In the genomic region with DNA sequence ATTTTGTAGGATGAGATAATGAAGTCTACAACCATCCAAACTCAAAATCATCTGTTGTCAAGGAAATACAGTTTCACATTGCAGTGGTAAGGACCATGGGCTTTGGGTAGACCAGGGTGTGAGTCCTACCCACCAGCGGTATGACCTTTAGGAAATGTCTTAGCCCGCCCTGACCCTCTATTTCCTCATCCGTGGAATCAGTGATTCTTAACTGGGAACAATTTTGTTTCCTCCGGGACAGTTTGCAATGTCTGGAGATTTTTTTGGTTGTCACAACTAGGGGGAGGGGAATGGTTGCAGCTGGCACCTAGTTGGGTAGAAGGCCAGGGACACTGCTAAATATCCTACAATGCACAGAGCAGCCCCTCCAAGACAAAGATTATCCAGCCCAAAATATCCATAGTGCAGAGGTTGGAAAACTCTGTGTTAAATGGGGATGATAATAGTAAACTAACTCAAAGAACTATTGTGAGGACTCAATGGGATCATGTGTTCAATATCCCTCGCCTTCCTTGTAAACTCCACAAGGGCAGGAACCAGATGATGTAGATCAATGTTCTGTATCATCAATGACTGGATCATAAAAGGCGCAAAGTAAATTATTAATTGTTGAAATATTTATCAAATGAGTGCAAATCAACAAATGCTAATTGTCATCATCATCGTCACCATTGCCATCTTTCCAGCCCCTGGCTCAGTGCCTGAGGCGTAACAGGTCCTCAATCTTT, we compare ENCODE assay signal across 14 cellular contexts. TPM values are rescaled to one million over a fixed set of nuclear protein-coding genes. Genes with fewer than 3 reads are reported as not detected.
DNase-seq lines count a peak whose midpoint lies in the region; ATAC-seq, FAIRE-seq and TF ChIP-seq lines count a peak whose summit lies in the region.
"Had no signal": no experiment of that assay in that cellular context is flagged by ENCODE, and none has a peak within 500 bp of the region (broad histone marks: within the 10 kb centered on the region; RNA-seq: fewer than 3 reads in every experiment).

No MANE protein-coding gene starts in this region.

- no peak overlapping the region for H3K4me2 ChIP-seq in GM23338
- H3K4me2 ChIP-seq in mammary epithelial cell (ENCODE audit: insufficient read depth, low read depth, low read length) = peak overlapping the region; percentile 71
- H3K4me2 ChIP-seq in mesenchymal stem cell (ENCODE audit: low read length, poor library complexity, severe bottlenecking) = no peak overlapping the region
- H3K4me2 ChIP-seq in skeletal muscle satellite cell (ENCODE audit: low read length) = peak overlapping the region; percentile 73

- H3K4me1 Mint-ChIP-seq in GM23338 = peaks cover 15% of the 10 kb centered on the region

- H2AK5ac ChIP-seq in mesenchymal stem cell (ENCODE audit: low read length, severe bottlenecking) = peak overlapping the region; percentile 69

- no peak overlapping the region for H3K27ac Mint-ChIP-seq in GM23338

- TF ChIP-seq CTCF in GM23338 (conservative IDR thresholded peaks at IDR 0.05; ENCODE audit: low read depth in 2 of 2) = no peak
- TF ChIP-seq CTCF in mammary epithelial cell (conservative IDR thresholded peaks at IDR 0.05 in 1 of 2, IDR thresholded peaks at IDR 0.05 in 1 of 2; ENCODE audit: extremely low read depth in 1 of 2, insufficient read depth in 1 of 2, low read depth in 1 of 2, low read length in 2 of 2) = no peak

- H3K27ac ChIP-seq in GM23338 (ENCODE audit: low read depth) (no peak overlapping the region), mammary epithelial cell (ENCODE audit: insufficient read depth, low read depth, low read length) (no peak overlapping the region), mesenchymal stem cell (ENCODE audit: low read length, poor library complexity, severe bottlenecking) (peak overlapping the region; percentile 70)
- H3K27ac ChIP-seq: VCaP had no signal

- in situ Hi-C loops in mammary epithelial cell (cut with MboI; ENCODE audit: low sequenced_read_pairs in 2 of 2) = loop anchor here in 1 of 2 donors (10.0 kb wide), 1 partner anchor 116 kb away; no protein-coding TSS in a partner anchor

- no peaks in the 10 kb centered on the region for H4K20me1 ChIP-seq in GM23338 (replicated peaks; ENCODE audit: insufficient read depth)
- no peaks in the 10 kb centered on the region for H4K20me1 ChIP-seq in mammary epithelial cell (ENCODE audit: insufficient read depth, low read length)

- no peak overlapping the region for H3K9ac ChIP-seq in mammary epithelial cell (ENCODE audit: insufficient read depth, low read length)
- H3K9ac ChIP-seq in mesenchymal stem cell (ENCODE audit: low read length) = peak overlapping the region; percentile 54
- peak overlapping the region; percentile 56 for H3K9ac ChIP-seq in skeletal muscle satellite cell (ENCODE audit: low read depth, low read length)

- H2BK120ac ChIP-seq in mesenchymal stem cell (ENCODE audit: low read depth, low read length) = no peak overlapping the region

- no peaks in the 10 kb centered on the region for H3K9me3 ChIP-seq in mammary epithelial cell (replicated peaks; ENCODE audit: insufficient read depth, low read length)
- H3K9me3 ChIP-seq in mesenchymal stem cell (ENCODE audit: control insufficient read depth, low read length) = no peaks in the 10 kb centered on the region
- no peaks in the 10 kb centered on the region for H3K9me3 ChIP-seq in skeletal muscle satellite cell (replicated peaks; ENCODE audit: low read length)

- no peak overlapping the region for H2BK15ac ChIP-seq in mesenchymal stem cell (ENCODE audit: low read depth, poor library complexity, severe bottlenecking)

- H3K9me3 Mint-ChIP-seq in GM23338 = no peaks in the 10 kb centered on the region

- H3K4me1 ChIP-seq in GM23338 (ENCODE audit: insufficient read depth) (no peaks in the 10 kb centered on the region), mammary epithelial cell (ENCODE audit: insufficient read depth, low read length) (peaks cover 31% of the 10 kb centered on the region), mesenchymal stem cell (ENCODE audit: control insufficient read depth, insufficient read depth, low read depth, low read length) (peaks cover 10% of the 10 kb centered on the region), skeletal muscle satellite cell (ENCODE audit: control insufficient read depth, insufficient read depth, low read length) (peaks cover 29% of the 10 kb centered on the region)

- WGBS in mammary epithelial cell (ENCODE audit: low coverage, missing lambda C conversion rate) = 83% methylated on average over 8 of the region's 8 CpGs
- WGBS in mesenchymal stem cell = 97% methylated on average over 4 of the region's 8 CpGs

- no peak for DNase-seq in GM23338 (ENCODE audit: low spot score)
- DNase-seq in mammary epithelial cell = no peak
- DNase-seq in mesenchymal stem cell = no peak
- no peak for DNase-seq in GM19239 (ENCODE audit: insufficient read length, low spot score)
- no peak for DNase-seq in stimulated activated CD4-positive, alpha-beta T cell treated with anti-CD3 and anti-CD28 coated beads, Interleukin-2, amount 100 ng/mL, for 24 hours
- DNase-seq in nucleus accumbens (lab: John Stamatoyannopoulos, UW) = no peak
- DNase-seq in RPMI8226 = no peak
- DNase-seq: DND-41, NCI-H510A treated with DMSO at 0.1 percent for 48 hours, SHP77 treated with DMSO at 0.1 percent for 48 hours had no signal

- H2AFZ ChIP-seq in GM23338 (peak overlapping the region; percentile 85; the same call in 1 of the 2 replicates), mammary epithelial cell (ENCODE audit: low read depth, low read length) (peak overlapping the region; percentile 40), mesenchymal stem cell (ENCODE audit: low read depth, low read length) (no peak overlapping the region)

- H3K79me1 ChIP-seq in mesenchymal stem cell (replicated peaks; ENCODE audit: low read length, poor library complexity, severe bottlenecking) = no peaks in the 10 kb centered on the region

- peak overlapping the region; percentile 24 to 70 for H3K4ac ChIP-seq in mesenchymal stem cell (ENCODE audit: low read depth in 1 of 2, low read length in 2 of 2)

- H3K36me3 ChIP-seq in GM23338 (ENCODE audit: insufficient read depth) (no peaks in the 10 kb centered on the region), mammary epithelial cell (ENCODE audit: insufficient read depth, low read length) (no peaks in the 10 kb centered on the region), mesenchymal stem cell (ENCODE audit: control insufficient read depth in 1 of 2, insufficient read depth in 2 of 2, low read depth in 1 of 2, low read length in 2 of 2) (no peaks in the 10 kb centered on the region), skeletal muscle satellite cell (ENCODE audit: insufficient read depth, low read length) (no peaks in the 10 kb centered on the region)
- H3K36me3 ChIP-seq: HAP-1 had no signal

- H4K91ac ChIP-seq in mesenchymal stem cell (ENCODE audit: low read length) = peak overlapping the region; percentile 21

- no peak for ATAC-seq in GM23338
- ATAC-seq: GM12878 had no signal

- H3K4me3 ChIP-seq in GM23338 = no peak overlapping the region
- no peak overlapping the region for H3K4me3 ChIP-seq in mammary epithelial cell (replicated peaks in 1 of 3; ENCODE audit: insufficient read depth in 1 of 3, low read depth in 2 of 3, low read length in 3 of 3)
- peak overlapping the region in 1 of 2 experiments; percentile 41 for H3K4me3 ChIP-seq in mesenchymal stem cell (ENCODE audit: insufficient read depth in 1 of 2, low read depth in 1 of 2, low read length in 2 of 2)
- peak overlapping the region; percentile 37 for H3K4me3 ChIP-seq in skeletal muscle satellite cell (ENCODE audit: low read length)
- H3K4me3 ChIP-seq: GM12878, HAP-1 had no signal

- H3K79me2 ChIP-seq in GM23338 (replicated peaks; ENCODE audit: insufficient read depth) = no peaks in the 10 kb centered on the region
- no peaks in the 10 kb centered on the region for H3K79me2 ChIP-seq in mammary epithelial cell (ENCODE audit: insufficient read depth, low read length)

- H3K36me3 Mint-ChIP-seq in GM23338 (ENCODE audit: low read depth) = no peaks in the 10 kb centered on the region

- FAIRE-seq in GM19239 (lab: Jason Lieb, UNC) = no peak
- FAIRE-seq: GM12878 had no signal

- CTCF ChIA-PET in mammary epithelial cell (lab: Charles Lee; ENCODE audit: low non-redundant PET) = interaction anchor here (0.5 kb wide), 1 partner anchor 323 kb away, joined by 9 read pairs; no protein-coding TSS in a partner anchor

- H3K27me3 Mint-ChIP-seq in GM23338 (ENCODE audit: insufficient read depth, low read depth, poor library complexity) = peaks cover 11% of the 10 kb centered on the region

- no peak overlapping the region for H3K23ac ChIP-seq in mesenchymal stem cell (ENCODE audit: low read length in 2 of 2)

- H3K9me2 ChIP-seq in GM23338 (ENCODE audit: insufficient read depth) = no peaks in the 10 kb centered on the region

- H3K14ac ChIP-seq in mesenchymal stem cell (ENCODE audit: low read length in 2 of 2) = no peak overlapping the region

- dilution Hi-C loops in mammary epithelial cell (cut with HindIII; ENCODE audit: low sequenced_read_pairs) = no loop called here

- intact Hi-C loops in mammary epithelial cell (cut with micrococcal nuclease) = no loop called here

- H3F3A ChIP-seq in GM23338 (replicated peaks; ENCODE audit: low read depth) = no peaks in the 10 kb centered on the region

- no peak overlapping the region for H2BK5ac ChIP-seq in mesenchymal stem cell (ENCODE audit: low read depth, low read length, poor library complexity, severe bottlenecking)

- H3K4me3 Mint-ChIP-seq in GM23338 = no peak overlapping the region

- no peak overlapping the region for H4K8ac ChIP-seq in mesenchymal stem cell (ENCODE audit: low read length)

- peak overlapping the region in 1 of 2 experiments; percentile 38 for H2BK12ac ChIP-seq in mesenchymal stem cell (ENCODE audit: low read length in 2 of 2)

- peak overlapping the region in 1 of 2 experiments; percentile 28 for H3K18ac ChIP-seq in mesenchymal stem cell (ENCODE audit: low read depth in 1 of 2, low read length in 2 of 2)

- no peaks in the 10 kb centered on the region for H3K27me3 ChIP-seq in GM23338 (ENCODE audit: insufficient read depth)
- no peaks in the 10 kb centered on the region for H3K27me3 ChIP-seq in mammary epithelial cell (ENCODE audit: insufficient read depth, low read length)
- H3K27me3 ChIP-seq in mesenchymal stem cell (ENCODE audit: control insufficient read depth in 1 of 2, insufficient read depth in 1 of 2, low read length in 2 of 2) = no peaks in the 10 kb centered on the region
- H3K27me3 ChIP-seq in skeletal muscle satellite cell (ENCODE audit: control insufficient read depth, insufficient read depth, low read length) = no peaks in the 10 kb centered on the region

- no TSS peak for BruUV-seq in mammary epithelial cell (replicated peaks; lab: Mats Ljungman, UMichigan)

RNA-seq across cellular contexts. Expression of a gene that starts 15.7 kb away (rescaled TPM):
- 7.7 and 17.5 TPM in 2 replicates for total RNA-seq in GM23338 (2014; rRNA removed; shearing (Covaris generic))
- 12.8 and 22.3 TPM in 2 replicates for polyA plus RNA-seq in GM23338 (2016; fragmentation: Nextera tagmentation; extraction: Ambion mirVana)
- 10 to 100 TPM in 1 of 2 donors, 1 to 10 TPM in 1; 8.8 to 11.8 TPM for total RNA-seq in mammary epithelial cell
- 3.4 TPM for polyA plus RNA-seq in mammary epithelial cell
- polyA minus RNA-seq in mammary epithelial cell = 8.3 TPM
- 10.9 TPM for polyA plus RNA-seq in mesenchymal stem cell (2013, experiment 1 of 2)
- 10.4 TPM for polyA plus RNA-seq in mesenchymal stem cell (2013, experiment 2 of 2)
- total RNA-seq in skeletal muscle satellite cell (2012; rRNA removed) = 9.6 and 9.8 TPM in 2 replicates

Comparison
In these comparisons a context has a peak if more than half of its experiments do, and no peak if none do; other contexts are left out.
1. H3K4me2 ChIP-seq: peak in mammary epithelial cell (single experiment) and skeletal muscle satellite cell (single experiment); none in GM23338 (single experiment) and mesenchymal stem cell (single experiment).